In the genomic region with DNA sequence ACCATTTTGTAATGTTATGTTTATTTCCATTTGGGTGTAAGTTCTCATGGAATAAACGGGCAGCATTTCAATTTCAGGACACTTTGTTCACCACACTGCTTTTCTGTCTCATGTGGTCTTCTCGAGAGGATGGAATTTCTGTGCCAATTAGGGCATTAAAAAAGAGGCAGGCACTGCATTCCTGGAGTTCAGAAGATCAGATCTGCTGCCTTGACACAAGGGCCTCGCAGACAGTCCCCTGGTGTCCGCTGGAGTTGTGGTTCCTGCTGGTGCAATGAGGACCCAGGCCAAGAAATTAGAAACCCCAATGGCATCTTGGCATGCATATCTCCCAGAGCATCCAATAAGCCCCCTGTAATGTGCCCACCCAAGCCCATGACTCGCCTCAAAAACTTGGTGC, we compare ENCODE assay signal across 7 cellular contexts.
"Had no signal": no experiment of that assay in that cellular context is flagged by ENCODE, and none has a peak within 500 bp of the region (broad histone marks: within the 10 kb centered on the region; RNA-seq: fewer than 3 reads in every experiment).

No MANE protein-coding gene starts in this region.

- DNase-seq: H9, HCEC 1CT, IMR-90 had no signal

- ATAC-seq: K562 had no signal

- FAIRE-seq: H54, HTR-8/SVneo, K562 had no signal

- H3K9me3 Mint-ChIP-seq: GM23338 had no signal

- H3K4me3 ChIP-seq: GM23338, K562 had no signal

- H3K27ac Mint-ChIP-seq: GM23338 had no signal

- H3K4me3 Mint-ChIP-seq: GM23338, H9 had no signal
